Comparison of ENCODE assay signal across 2 cellular contexts in genomic region chr19:14563590-14563926, GRCh38.
TF ChIP-seq lines count a peak whose summit lies in the region.

No MANE protein-coding gene starts in this region.

TF ChIP-seq in GM23338, 12 proteins besides CTCF, POLR2A, EP300 and RAD21:
- TF ChIP-seq EZH2phosphoT487 (IDR thresholded peaks at IDR 0.05; ENCODE audit: unreplicated experiment), result no peak
- no peak for TF ChIP-seq CREB1 (CRISPR knock-in tag; IDR thresholded peaks at IDR 0.05; ENCODE audit: low read depth)
- no peak for TF ChIP-seq EZH2 (IDR thresholded peaks at IDR 0.05; ENCODE audit: low read depth, unreplicated experiment)
- no peak for TF ChIP-seq ZNF462 (CRISPR knock-in tag; IDR thresholded peaks at IDR 0.05)
TF ChIP-seq in GM23338: peak in this region for 0.

TF ChIP-seq in K562, 482 proteins besides CTCF, POLR2A, EP300 and RAD21:
- no peak for TF ChIP-seq ZBTB5 (IDR thresholded peaks at IDR 0.05)
- TF ChIP-seq RBFOX2 (IDR thresholded peaks at IDR 0.05; ENCODE audit: low read depth, low read length), result 0 out of 2 replicates have a peak, but pooled peaks have one; percentile 26
- 0 out of 2 replicates have a peak, but pooled peaks have one; percentile 25 for TF ChIP-seq TFAP4 (CRISPR knock-in tag; IDR thresholded peaks at IDR 0.05; ENCODE audit: borderline replicate concordance)
